In genomic region chr7:5526190-5527037, GRCh38 we compare ENCODE assay signal across 8 cellular contexts. TPM values are rescaled to one million over a fixed set of nuclear protein-coding genes. Genes with fewer than 3 reads are reported as not detected.
A peak's percentile ranks its signal among the peaks of the same experiment; 100 is the strongest.
DNase-seq lines count a peak whose midpoint lies in the region; ATAC-seq and TF ChIP-seq lines count a peak whose summit lies in the region.

No MANE protein-coding gene starts in this region.

- H3K9me2 ChIP-seq in Loucy (replicated peaks; ENCODE audit: low read depth, low read length), result no peaks in the 10 kb centered on the region

- H3K4me2 ChIP-seq in DND-41 (ENCODE audit: insufficient read depth, low read length) (peak overlapping the region; percentile 75), Loucy (ENCODE audit: low read depth, low read length, poor library complexity, severe bottlenecking) (peak overlapping the region; percentile 84)

- H3K9me3 Mint-ChIP-seq in progenitor cell of endocrine pancreas (ENCODE audit: low read depth), result no peaks in the 10 kb centered on the region

- H3K27me3 Mint-ChIP-seq in progenitor cell of endocrine pancreas, result no peaks in the 10 kb centered on the region

- H2AFZ ChIP-seq in DND-41 (ENCODE audit: low read depth, low read length), result no peak overlapping the region
- no peak overlapping the region for H2AFZ ChIP-seq in Loucy (ENCODE audit: low read length)

- H4K20me1 ChIP-seq in DND-41 (ENCODE audit: insufficient read depth, low read length), result peaks cover 49% of the 10 kb centered on the region
- peaks cover 49% of the 10 kb centered on the region for H4K20me1 ChIP-seq in Loucy (ENCODE audit: insufficient read depth, low read length, poor library complexity, severe bottlenecking)

- no peak for TF ChIP-seq EP300 in gastroesophageal sphincter (IDR thresholded peaks at IDR 0.05)

- H3K9me3 ChIP-seq in DND-41 (ENCODE audit: insufficient read depth, low read length, severe bottlenecking), result no peaks in the 10 kb centered on the region
- H3K9me3 ChIP-seq in Loucy (ENCODE audit: insufficient read depth, low read depth, low read length), result no peaks in the 10 kb centered on the region; the same call in 1 of the 2 replicates
- no peaks in the 10 kb centered on the region for H3K9me3 ChIP-seq in gastroesophageal sphincter

- ATAC-seq in DND-41 (ENCODE audit: insufficient read depth, low read depth), result peak; percentile 1
- no peak for ATAC-seq in gastroesophageal sphincter
- ATAC-seq in GM19023 (IDR thresholded peaks at IDR 0.05; ENCODE audit: unreplicated experiment), result no peak
- ATAC-seq in omental fat pad (ENCODE audit: low FRiP score), result no peak
- ATAC-seq in GM19463 (IDR thresholded peaks at IDR 0.05; ENCODE audit: unreplicated experiment), result no peak

- H3K9ac ChIP-seq in DND-41 (ENCODE audit: low read depth, low read length), result no peak overlapping the region
- peak overlapping the region; percentile 96 for H3K9ac ChIP-seq in Loucy (ENCODE audit: low read depth, low read length, poor library complexity, severe bottlenecking)

- H3K36me3 Mint-ChIP-seq in progenitor cell of endocrine pancreas (ENCODE audit: insufficient read depth), result peaks cover 48% of the 10 kb centered on the region

- H3K27me3 ChIP-seq in DND-41 (ENCODE audit: insufficient read depth, low read length, poor library complexity) (no peaks in the 10 kb centered on the region), Loucy (ENCODE audit: insufficient read depth, low read length, poor library complexity, severe bottlenecking) (peaks cover 28% of the 10 kb centered on the region), gastroesophageal sphincter (no peaks in the 10 kb centered on the region)

- DNase-seq in DND-41 (peak; percentile 66), progenitor cell of endocrine pancreas (ENCODE audit: low spot score, unreplicated experiment) (no peak), omental fat pad (ENCODE audit: low spot score) (no peak)
- DNase-seq in activated T-cell treated with anti-CD3 and anti-CD28 coated beads, Interleukin-2, amount 50 U/mL, for 1 hour, result peak; percentile 67

- peak; percentile 44 to 46 for TF ChIP-seq POLR2A in gastroesophageal sphincter (IDR thresholded peaks at IDR 0.05)

- peaks cover 25% of the 10 kb centered on the region for H3F3A ChIP-seq in Loucy (ENCODE audit: low read depth)

- peak overlapping the region; percentile 99 for H3K27ac Mint-ChIP-seq in progenitor cell of endocrine pancreas

- H3K4me3 Mint-ChIP-seq in progenitor cell of endocrine pancreas (ENCODE audit: low read depth), result peak overlapping the region; percentile 92

- TF ChIP-seq CTCF in DND-41 (IDR thresholded peaks at IDR 0.05; ENCODE audit: borderline replicate concordance, extremely low read depth, low read length, poor library complexity, severe bottlenecking) (peak; percentile 11), Loucy (conservative IDR thresholded peaks at IDR 0.05; ENCODE audit: low read length) (no peak), gastroesophageal sphincter (IDR thresholded peaks at IDR 0.05) (peak in 1 of 4 experiments; percentile 18), progenitor cell of endocrine pancreas (IDR thresholded peaks at IDR 0.05; ENCODE audit: unreplicated experiment) (no peak), omental fat pad (IDR thresholded peaks at IDR 0.05) (no peak)

- H3K27ac ChIP-seq in DND-41 (ENCODE audit: low read length), result 0 out of 2 replicates have a peak overlapping the region, but pooled peaks have one; percentile 3
- H3K27ac ChIP-seq in gastroesophageal sphincter, result peak overlapping the region; percentile 95 to 100 (median 99)

- H3K4me3 ChIP-seq in DND-41 (ENCODE audit: low read depth in 1 of 2, low read length in 2 of 2) (peak overlapping the region in 1 of 2 experiments; percentile 23; a peak in 1 of 4 replicates), Loucy (ENCODE audit: low read length, poor library complexity, severe bottlenecking) (peak overlapping the region; percentile 98), gastroesophageal sphincter (peak overlapping the region; percentile 78 to 91)

- peaks cover 27% of the 10 kb centered on the region for H3K4me1 ChIP-seq in DND-41 (ENCODE audit: insufficient read depth, low read length)
- H3K4me1 ChIP-seq in Loucy (ENCODE audit: insufficient read depth, low read length, poor library complexity, severe bottlenecking), result peaks cover 11% of the 10 kb centered on the region
- peaks cover 0 to 31% (median 3%) of the 10 kb centered on the region in 3 donors for H3K4me1 ChIP-seq in gastroesophageal sphincter

- H3K36me3 ChIP-seq in DND-41 (ENCODE audit: insufficient read depth, low read length) (peaks cover 63% of the 10 kb centered on the region), Loucy (ENCODE audit: insufficient read depth, low read length) (peaks cover 53% of the 10 kb centered on the region), gastroesophageal sphincter (peaks cover 17 to 49% of the 10 kb centered on the region in 2 donors)

- peaks cover 22% of the 10 kb centered on the region for H3K4me1 Mint-ChIP-seq in progenitor cell of endocrine pancreas (ENCODE audit: low read depth)

- WGBS in gastroesophageal sphincter (ENCODE audit: low coverage in 1 of 2), 2 donors, result no CpG with 5 or more reads among the region's 9 CpGs

- peaks cover 46% of the 10 kb centered on the region for H3K79me2 ChIP-seq in DND-41 (ENCODE audit: insufficient read depth, low read length)
- peaks cover 65% of the 10 kb centered on the region for H3K79me2 ChIP-seq in Loucy (ENCODE audit: insufficient read depth, low read length)

RNA-seq across cellular contexts. Expression of gene ACTB, which starts 4.0 kb away (rescaled TPM):
- total RNA-seq in gastroesophageal sphincter (over 10,000 TPM in 1 of 4 donors, 1,000 to 10,000 TPM in 3; 4,936 to 13,281 (median 6,781) TPM), progenitor cell of endocrine pancreas (3,065 and 3,098 TPM in 2 replicates), omental fat pad (1,000 to 10,000 TPM; 1,920 to 3,510 (median 2,778) TPM)

RNA-seq across cellular contexts. Expression of gene FBXL18, which starts 12.8 kb away (rescaled TPM):
- total RNA-seq in gastroesophageal sphincter (10 to 100 TPM in 1 of 4 donors, 1 to 10 TPM in 3; 5.8 to 11.8 (median 8.2) TPM), progenitor cell of endocrine pancreas (11.7 and 12.6 TPM in 2 replicates), omental fat pad (1 to 10 TPM; 5.4 to 7.3 (median 6.0) TPM)

Comparison
In these comparisons a context has a peak if more than half of its experiments do, and no peak if none do; other contexts are left out.
1. DNase-seq: peak in DND-41 (single experiment) and activated T-cell treated with anti-CD3 and anti-CD28 coated beads, Interleukin-2, amount 50 U/mL, for 1 hour (single experiment); none in progenitor cell of endocrine pancreas (single experiment) and omental fat pad (single experiment).